Comparison of ENCODE assay signal across 19 cellular contexts in the genomic region with DNA sequence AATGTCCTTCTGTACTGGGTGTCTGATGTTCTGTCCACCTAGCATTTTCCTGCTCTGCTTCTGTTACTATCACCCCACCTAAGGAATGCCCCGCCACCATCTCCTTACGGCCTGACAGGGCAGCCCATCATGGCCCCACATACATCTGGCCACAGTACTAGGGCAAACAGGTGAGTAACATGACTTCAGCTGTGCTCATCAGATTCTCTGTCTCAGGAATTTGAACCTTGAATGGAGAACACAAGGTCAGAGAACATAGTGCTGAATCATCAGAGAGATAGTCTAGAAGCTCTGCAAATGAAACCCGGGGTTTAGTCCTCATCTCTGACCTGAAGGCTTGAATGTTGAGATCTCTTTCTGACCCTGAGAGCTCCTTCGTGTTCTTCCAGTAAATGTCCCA. TPM values are rescaled to one million over a fixed set of nuclear protein-coding genes. Genes with fewer than 3 reads are reported as not detected.
DNase-seq lines count a peak whose midpoint lies in the region; ATAC-seq and TF ChIP-seq lines count a peak whose summit lies in the region.
"Had no signal": no experiment of that assay in that cellular context is flagged by ENCODE, and none has a peak within 500 bp of the region (broad histone marks: within the 10 kb centered on the region; RNA-seq: fewer than 3 reads in every experiment).

No MANE protein-coding gene starts in this region.

- CTCF ChIA-PET in RWPE1 (lab: Yijun Ruan, JAX), result no interaction called here

- H3K9me3 Mint-ChIP-seq in nephron progenitor cell, result no peaks in the 10 kb centered on the region

- H3K27ac ChIP-seq in RWPE1, result no peak overlapping the region
- H3K27ac ChIP-seq: lower lobe of right lung, uterus had no signal

- TF ChIP-seq CTCF in RWPE1 (conservative IDR thresholded peaks at IDR 0.05; ENCODE audit: low read depth), result no peak
- no peak for TF ChIP-seq CTCF in fibroblast of pulmonary artery (IDR thresholded peaks at IDR 0.05; ENCODE audit: low read length, missing control alignments)
- no peak for TF ChIP-seq CTCF in nephron progenitor cell (IDR thresholded peaks at IDR 0.05)
- no peak for TF ChIP-seq CTCF in GM13977 (IDR thresholded peaks at IDR 0.05; ENCODE audit: extremely low read depth, insufficient read depth, missing control alignments)

- no peak overlapping the region for H3K4me3 ChIP-seq in fibroblast of pulmonary artery (replicated peaks; ENCODE audit: low read depth, low read length)
- H3K4me3 ChIP-seq: lower lobe of right lung, uterus had no signal

- peaks cover 24% of the 10 kb centered on the region for H3K36me3 Mint-ChIP-seq in nephron progenitor cell (ENCODE audit: low read depth)

- ATAC-seq in HG02798 (IDR thresholded peaks at IDR 0.05; ENCODE audit: poor library complexity, unreplicated experiment), result no peak
- ATAC-seq: lower lobe of right lung had no signal

- in situ Hi-C loops in GM13977 (cut with MboI; ENCODE audit: low pct_unique_long_range_greater_than_20kb, low sequenced_read_pairs, unreplicated experiment), result loop anchor here (25.0 kb wide), 1 partner anchor 88 kb away; no protein-coding TSS in a partner anchor

- peak overlapping the region; percentile 83 for H3K27ac Mint-ChIP-seq in nephron progenitor cell
- H3K27ac Mint-ChIP-seq: B cell had no signal

- no peak overlapping the region for H3K4me3 Mint-ChIP-seq in nephron progenitor cell
- H3K4me3 Mint-ChIP-seq: B cell had no signal

- POLR2A ChIA-PET in RWPE1 (lab: Yijun Ruan, JAX; ENCODE audit: low non-redundant PET), result no interaction called here

- no peaks in the 10 kb centered on the region for H3K27me3 Mint-ChIP-seq in nephron progenitor cell (ENCODE audit: low read depth, poor library complexity)

- peak; percentile 13 for DNase-seq in Daoy (ENCODE audit: low read depth)
- peak; percentile 19 for DNase-seq in RWPE1 (ENCODE audit: low spot score)
- DNase-seq in fibroblast of pulmonary artery (ENCODE audit: low read depth), result peak; percentile 70
- no peak for DNase-seq in nephron progenitor cell
- DNase-seq in SKM-1 (lab: John Stamatoyannopoulos, UW; ENCODE audit: unreplicated experiment), result no peak
- no peak for DNase-seq in GM13977 (ENCODE audit: low spot score)
- DNase-seq in NCI-H1092 treated with DMSO at 0.1 percent for 48 hours (lab: John Stamatoyannopoulos, UW), result no peak
- DNase-seq: activated CD4-positive, alpha-beta T cell treated with anti-CD3 and anti-CD28 coated beads for 48 hours; activated T-cell treated with anti-CD3 and anti-CD28 coated beads, Interleukin-2, amount 50 U/mL, for 48 hours; aorta; DMS53; effector memory CD4-positive, alpha-beta T cell; GOT3; lower lobe of right lung; NCI-H2227 treated with DMSO at 0.1 percent for 48 hours; T-helper 1 cell; uterus had no signal

- peaks cover 23% of the 10 kb centered on the region for H3K4me1 Mint-ChIP-seq in nephron progenitor cell
- H3K4me1 Mint-ChIP-seq: B cell had no signal

RNA-seq across cellular contexts. Expression of a gene that starts 32.4 kb away (rescaled TPM):
- total RNA-seq in Daoy (2014; rRNA removed; shearing (Covaris generic)), result 3.8 and 4.0 TPM in 2 replicates

Comparison
In these comparisons a context has a peak if more than half of its experiments do, and no peak if none do; other contexts are left out.
1. DNase-seq: peak in Daoy (single experiment), RWPE1 (single experiment) and fibroblast of pulmonary artery (single experiment); none in nephron progenitor cell (single experiment), SKM-1 (single experiment), GM13977 (single experiment) and NCI-H1092 treated with DMSO at 0.1 percent for 48 hours (single experiment).